In the genomic region with DNA sequence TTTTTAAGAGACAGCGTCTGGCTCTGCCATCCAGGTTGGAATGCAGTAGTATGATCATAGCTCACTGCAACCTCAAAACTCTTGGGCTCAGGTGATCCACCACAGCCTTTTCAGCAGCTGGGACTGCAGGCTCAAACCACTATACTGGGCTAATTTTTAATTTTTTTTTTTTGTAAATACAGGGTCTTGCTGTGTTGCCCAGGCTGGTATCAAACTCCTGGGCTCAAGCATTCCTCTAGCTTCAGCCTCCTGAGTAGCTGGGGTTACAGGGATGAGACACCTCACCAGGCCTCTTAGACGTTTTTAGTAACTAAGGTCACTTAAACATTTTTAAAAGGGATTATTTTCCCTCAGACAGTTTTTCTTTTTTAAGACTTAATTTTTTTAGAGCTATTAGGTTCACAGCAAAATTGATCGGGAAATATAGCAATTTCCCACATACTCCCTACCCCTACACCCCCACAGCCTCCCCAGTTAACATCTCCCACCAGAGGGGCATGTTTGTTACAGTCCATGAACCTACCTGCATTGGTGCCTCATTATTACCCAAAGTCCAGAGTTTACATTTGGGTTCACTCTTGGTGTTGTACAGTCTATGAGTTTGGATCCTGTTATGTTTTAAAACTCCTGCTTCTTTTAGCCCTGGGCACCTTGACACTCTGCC, we compare ENCODE assay signal across 9 cellular contexts. TPM values are rescaled to one million over a fixed set of nuclear protein-coding genes. Genes with fewer than 3 reads are reported as not detected.
A peak's percentile ranks its signal among the peaks of the same experiment; 100 is the strongest.
DNase-seq lines count a peak whose midpoint lies in the region; ATAC-seq, FAIRE-seq and TF ChIP-seq lines count a peak whose summit lies in the region.
"Had no signal": no experiment of that assay in that cellular context is flagged by ENCODE, and none has a peak within 500 bp of the region (broad histone marks: within the 10 kb centered on the region; RNA-seq: fewer than 3 reads in every experiment).

No MANE protein-coding gene starts in this region.

- TF ChIP-seq POLR2A in GM12892 (IDR thresholded peaks at IDR 0.05; ENCODE audit: low read depth, low read length) (no peak), prostate gland (IDR thresholded peaks at IDR 0.05) (no peak), adrenal gland (IDR thresholded peaks at IDR 0.05) (no peak)

- H3K27ac ChIP-seq in PC-9 (no peak overlapping the region), endodermal cell (ENCODE audit: low read depth, low read length) (no peak overlapping the region), prostate gland (peak overlapping the region; percentile 17 to 65), adrenal gland (no peak overlapping the region)

- no peaks in the 10 kb centered on the region for H3K9me2 ChIP-seq in PC-9 (ENCODE audit: insufficient read depth)

- no peak for ATAC-seq in GM18861 (IDR thresholded peaks at IDR 0.05; ENCODE audit: unreplicated experiment)
- ATAC-seq: Panc1 had no signal

- BruUV-seq in PC-9 (replicated peaks; lab: Mats Ljungman, UMichigan), result no TSS peak

- H3K9me3 ChIP-seq in PC-9 (ENCODE audit: insufficient read depth, low read depth) (no peaks in the 10 kb centered on the region), endodermal cell (ENCODE audit: control insufficient read depth, low read length) (no peaks in the 10 kb centered on the region), prostate gland (no peaks in the 10 kb centered on the region), adrenal gland (replicated peaks in 1 of 3) (no peaks in the 10 kb centered on the region)

- H3K27me3 ChIP-seq in PC-9 (ENCODE audit: insufficient read depth, low read depth) (no peaks in the 10 kb centered on the region), endodermal cell (ENCODE audit: control insufficient read depth, insufficient read depth, low read length, poor library complexity, severe bottlenecking) (no peaks in the 10 kb centered on the region), prostate gland (replicated peaks; ENCODE audit: insufficient read depth) (no peaks in the 10 kb centered on the region), adrenal gland (no peaks in the 10 kb centered on the region)

- 81 to 87% methylated on average over 3 of the region's 3 CpGs for whole genome bisulfite sequencing in endodermal cell (ENCODE audit: insufficient coverage in 1 of 2, insufficient read length in 1 of 2), 2 experiments
- 61% methylated on average over 3 of the region's 3 CpGs for WGBS in prostate gland
- 57 to 75% (median 64%) methylated on average over 3 of the region's 3 CpGs for WGBS in adrenal gland, 4 donors

- intact Hi-C loops in PC-9 (cut with micrococcal nuclease; ENCODE audit: unreplicated experiment) (loop anchor here (5.0 kb wide), 2 partner anchors 63 to 78 kb away; no protein-coding TSS in a partner anchor), prostate gland (cut with DNase I) (loop anchor here (5.0 kb wide), 1 partner anchor 338 kb away; no protein-coding TSS in a partner anchor), adrenal gland (cut with DNase I) (no loop called here)

- peak overlapping the region; percentile 37 for H3K9ac ChIP-seq in endodermal cell (ENCODE audit: extremely low read depth, low read length, poor library complexity, severe bottlenecking)

- H3K4me2 ChIP-seq in PC-9, result peak overlapping the region; percentile 99

- H3K36me3 ChIP-seq in PC-9 (ENCODE audit: low read depth) (peaks cover 5% of the 10 kb centered on the region; the same call in 1 of the 2 replicates), endodermal cell (ENCODE audit: control insufficient read depth, insufficient read depth, low read length) (peaks cover 46% of the 10 kb centered on the region), prostate gland (no peaks in the 10 kb centered on the region), adrenal gland (replicated peaks in 1 of 2) (no peaks in the 10 kb centered on the region)

- peaks cover 22% of the 10 kb centered on the region for H3F3A ChIP-seq in PC-9 (ENCODE audit: insufficient read depth, low read depth)

- peaks cover 49% of the 10 kb centered on the region for H3K36me3 Mint-ChIP-seq in endodermal cell (ENCODE audit: low read depth)

- peak overlapping the region; percentile 45 for H3K27ac Mint-ChIP-seq in endodermal cell

- peak overlapping the region; percentile 62; the same call in 1 of the 2 replicates for H3K4me3 ChIP-seq in PC-9
- H3K4me3 ChIP-seq in endodermal cell (ENCODE audit: low read length), result peak overlapping the region; percentile 94
- no peak overlapping the region for H3K4me3 ChIP-seq in prostate gland
- no peak overlapping the region for H3K4me3 ChIP-seq in adrenal gland

- DNase-seq in GM12892 (ENCODE audit: insufficient read length), result no peak
- DNase-seq in PC-9, result no peak
- no peak for DNase-seq in endodermal cell
- DNase-seq in prostate gland (ENCODE audit: low spot score), result no peak
- DNase-seq in RCC 7860 (ENCODE audit: low spot score), result no peak
- DNase-seq in adrenal gland, result no peak
- DNase-seq: cerebellar nuclear complex had no signal

- no peak for TF ChIP-seq CTCF in PC-9 (conservative IDR thresholded peaks at IDR 0.05)
- no peak for TF ChIP-seq CTCF in endodermal cell (conservative IDR thresholded peaks at IDR 0.05)
- no peak for TF ChIP-seq CTCF in prostate gland (IDR thresholded peaks at IDR 0.05)
- no peak for TF ChIP-seq CTCF in adrenal gland (IDR thresholded peaks at IDR 0.05)

- H3K4me1 ChIP-seq in PC-9 (replicated peaks; ENCODE audit: insufficient read depth) (peaks cover 33% of the 10 kb centered on the region), endodermal cell (ENCODE audit: control insufficient read depth, insufficient read depth, low read length) (no peaks in the 10 kb centered on the region), prostate gland (replicated peaks) (peaks cover 17% of the 10 kb centered on the region), adrenal gland (replicated peaks in 1 of 2) (peaks cover 27 to 61% of the 10 kb centered on the region in 2 donors)

- H3K79me2 ChIP-seq in PC-9 (ENCODE audit: low read depth), result peaks cover 81% of the 10 kb centered on the region

- CTCF ChIA-PET in PC-9 (lab: Charles Lee), result interaction anchor here (0.6 kb wide), 1 partner anchor 18 kb away, joined by 3 read pairs; no protein-coding TSS in a partner anchor

- POLR2A ChIA-PET in PC-9 (lab: Charles Lee; ENCODE audit: unreplicated experiment), result no interaction called here

- no peaks in the 10 kb centered on the region for H3K9me3 Mint-ChIP-seq in endodermal cell

- H4K20me1 ChIP-seq in PC-9 (ENCODE audit: insufficient read depth), result peaks cover 52% of the 10 kb centered on the region

- FAIRE-seq in GM12892 (lab: Jason Lieb, UNC) (peak; percentile 21), RCC 7860 (lab: Jason Lieb, UNC) (no peak)

- peaks cover 9% of the 10 kb centered on the region for H3K27me3 Mint-ChIP-seq in endodermal cell (ENCODE audit: insufficient read depth)

- no peak overlapping the region for H2AFZ ChIP-seq in PC-9

- peak overlapping the region; percentile 62 for H3K4me3 Mint-ChIP-seq in endodermal cell

- peaks cover 50% of the 10 kb centered on the region for H3K4me1 Mint-ChIP-seq in endodermal cell

RNA-seq across cellular contexts. Expression of a gene that starts 3.9 kb away (rescaled TPM):
- 9.2 TPM for polyA plus RNA-seq in GM12892 (2012; ENCODE audit: missing spikeins)
- total RNA-seq in PC-9 (2021) (47.8 and 54.9 TPM in 2 replicates), endodermal cell (100 to 1,000 TPM; 102 to 172 TPM), prostate gland (10 to 100 TPM; 32.7 to 88.8 TPM), adrenal gland (10 to 100 TPM; 37.4 to 64.3 (median 50.6) TPM)
- polyA plus RNA-seq in endodermal cell (2013, experiment 1 of 2), result 52.0 TPM
- polyA plus RNA-seq in endodermal cell (2013, experiment 2 of 2), result 54.4 TPM
- 10 to 100 TPM; 18.7 to 26.5 (median 23.7) TPM for polyA plus RNA-seq in adrenal gland

RNA-seq across cellular contexts. Expression of a gene that starts 39.0 kb away (rescaled TPM):
- not detected for polyA plus RNA-seq in GM12892 (2012; ENCODE audit: missing spikeins)
- 5.8 and 6.8 TPM in 2 replicates for total RNA-seq in PC-9 (2021)
- total RNA-seq in endodermal cell, result 1 to 10 TPM; 2.6 to 3.3 TPM
- polyA plus RNA-seq in endodermal cell (2013, experiment 1 of 2), result 6.8 TPM
- polyA plus RNA-seq in endodermal cell (2013, experiment 2 of 2), result 6.4 TPM
- total RNA-seq in prostate gland, result 10 to 100 TPM in 1 of 2 donors, 1 to 10 TPM in 1; 4.1 to 12.7 TPM
- 10 to 100 TPM in 2 of 8 donors, 1 to 10 TPM in 6; 4.0 to 13.0 (median 8.6) TPM for total RNA-seq in adrenal gland
- polyA plus RNA-seq in adrenal gland, result 1 to 10 TPM; 6.5 to 7.3 (median 7.0) TPM

RNA-seq across cellular contexts. Expression of a gene that starts 42.4 kb away (rescaled TPM):
- polyA plus RNA-seq in GM12892 (2012; ENCODE audit: missing spikeins), result not detected
- total RNA-seq in PC-9 (2021) (0.28 TPM in 1 of 2 replicates, not detected in the other), endodermal cell (1 to 10 TPM in 1 of 2 donors, under 1 TPM in 1; 0.35 to 2.3 TPM), prostate gland (1 to 10 TPM in 1 of 2 donors, under 1 TPM in 1; 0.68 to 3.6 TPM), adrenal gland (10 to 100 TPM in 1 of 8 donors, 1 to 10 TPM in 3, under 1 TPM in 2, not detected in 2; 0.49 to 18.3 (median 2.4) TPM)
- 1.4 TPM for polyA plus RNA-seq in endodermal cell (2013, experiment 1 of 2)
- 1.5 TPM for polyA plus RNA-seq in endodermal cell (2013, experiment 2 of 2)
- 1 to 10 TPM; 3.2 to 4.8 (median 3.6) TPM for polyA plus RNA-seq in adrenal gland

Comparison
In these comparisons a context has a peak if more than half of its experiments do, and no peak if none do; other contexts are left out.
1. H3K27ac ChIP-seq: peak in prostate gland (2 of 2); none in PC-9 (single experiment), endodermal cell (single experiment) and adrenal gland (0 of 5).
2. H3K4me3 ChIP-seq: peak in PC-9 (single experiment) and endodermal cell (single experiment); none in prostate gland (0 of 2) and adrenal gland (0 of 4).
3. intact Hi-C loops: an anchor here in PC-9 (5.0 kb wide) and prostate gland (5.0 kb wide); none called in adrenal gland.